8 cellular contexts compared by ENCODE assay signal in genomic region chr21:35840197-35840799, GRCh38.
A peak's percentile ranks its signal among the peaks of the same experiment; 100 is the strongest.
DNase-seq lines count a peak whose midpoint lies in the region; ATAC-seq and TF ChIP-seq lines count a peak whose summit lies in the region.

No MANE protein-coding gene starts in this region.

- no peak overlapping the region for H3K4me2 ChIP-seq in neural progenitor cell

- H3K27ac ChIP-seq in esophagus squamous epithelium (no peak overlapping the region), neural progenitor cell (no peak overlapping the region), uterus (no peak overlapping the region)

- TF ChIP-seq POLR2A in esophagus squamous epithelium (IDR thresholded peaks at IDR 0.05) = no peak
- TF ChIP-seq POLR2A in uterus (IDR thresholded peaks at IDR 0.05) = no peak

- no peak overlapping the region for H3K4me3 Mint-ChIP-seq in activated CD4-positive, alpha-beta T cell treated with anti-CD3 and anti-CD28 coated beads, Interleukin-2, amount 10 ng/mL, durations not matched to agents 24 days and 14 days
- no peak overlapping the region for H3K4me3 Mint-ChIP-seq in neural progenitor cell

- 92 to 94% methylated on average over 2 of the region's 2 CpGs for WGBS in esophagus squamous epithelium, 2 donors

- no peak overlapping the region for H3K9ac ChIP-seq in neural progenitor cell

- H3K36me3 ChIP-seq in BE2C (no peaks in the 10 kb centered on the region), H7 (replicated peaks; ENCODE audit: control insufficient read depth, insufficient read depth, low read length) (no peaks in the 10 kb centered on the region), esophagus squamous epithelium (no peaks in the 10 kb centered on the region), neural progenitor cell (no peaks in the 10 kb centered on the region), uterus (no peaks in the 10 kb centered on the region)

- no peaks in the 10 kb centered on the region for H3K9me3 Mint-ChIP-seq in activated CD4-positive, alpha-beta T cell treated with anti-CD3 and anti-CD28 coated beads, Interleukin-2, amount 10 ng/mL, durations not matched to agents 24 days and 14 days
- no peaks in the 10 kb centered on the region for H3K9me3 Mint-ChIP-seq in neural progenitor cell

- H4K20me1 ChIP-seq in neural progenitor cell (ENCODE audit: low read depth) = no peaks in the 10 kb centered on the region

- H3K4me1 Mint-ChIP-seq in activated CD4-positive, alpha-beta T cell treated with anti-CD3 and anti-CD28 coated beads, Interleukin-2, amount 10 ng/mL, durations not matched to agents 24 days and 14 days = no peaks in the 10 kb centered on the region
- H3K4me1 Mint-ChIP-seq in neural progenitor cell = peaks cover 2% of the 10 kb centered on the region

- intact Hi-C loops in activated CD4-positive, alpha-beta T cell treated with anti-CD3 and anti-CD28 coated beads, Interleukin-2, amount 10 ng/mL, durations not matched to agents 24 days and 14 days (cut with micrococcal nuclease) = loop anchor here (1.0 to 10.0 kb wide), 4 partner anchors 435 to 1147 kb away; no protein-coding TSS in a partner anchor
- intact Hi-C loops in esophagus squamous epithelium (cut with DNase I) = no loop called here
- intact Hi-C loops in uterus (cut with DNase I; ENCODE audit: low total_unique reads) = no loop called here

- TF ChIP-seq CTCF in BE2C (IDR thresholded peaks at IDR 0.05; ENCODE audit: low read depth, low read length) = peak; percentile 78
- peak; percentile 36 to 90 (median 78) for TF ChIP-seq CTCF in esophagus squamous epithelium (IDR thresholded peaks at IDR 0.05)
- peak; percentile 97 for TF ChIP-seq CTCF in neural progenitor cell (IDR thresholded peaks at IDR 0.05)
- TF ChIP-seq CTCF in uterus (IDR thresholded peaks at IDR 0.05) = peak; percentile 57 to 69 (median 61)

- DNase-seq in BE2C (peak; percentile 51), H7 (peak; percentile 35), NCI-H510A treated with DMSO at 0.1 percent for 48 hours (lab: John Stamatoyannopoulos, UW) (peak; percentile 46), esophagus squamous epithelium (lab: John Stamatoyannopoulos, UW) (no peak), neural progenitor cell (ENCODE audit: low spot score) (peak; percentile 81), uterus (peak; percentile 26 to 54)
- peak; percentile 84 for DNase-seq in activated CD4-positive, alpha-beta T cell treated with anti-CD3 and anti-CD28 coated beads, Interleukin-2, amount 10 ng/mL, durations not matched to agents 24 days and 14 days

- H2AFZ ChIP-seq in neural progenitor cell (replicated peaks) = no peak overlapping the region

- H3K27ac Mint-ChIP-seq in activated CD4-positive, alpha-beta T cell treated with anti-CD3 and anti-CD28 coated beads, Interleukin-2, amount 10 ng/mL, durations not matched to agents 24 days and 14 days = no peak overlapping the region
- H3K27ac Mint-ChIP-seq in neural progenitor cell = no peak overlapping the region

- H3K9me3 ChIP-seq in BE2C (no peaks in the 10 kb centered on the region), esophagus squamous epithelium (no peaks in the 10 kb centered on the region), neural progenitor cell (ENCODE audit: low read depth) (no peaks in the 10 kb centered on the region), uterus (no peaks in the 10 kb centered on the region)

- H3K79me2 ChIP-seq in neural progenitor cell (ENCODE audit: low read depth) = no peaks in the 10 kb centered on the region

- peaks cover 2% of the 10 kb centered on the region for H3K27me3 Mint-ChIP-seq in activated CD4-positive, alpha-beta T cell treated with anti-CD3 and anti-CD28 coated beads, Interleukin-2, amount 10 ng/mL, durations not matched to agents 24 days and 14 days
- peaks cover 5% of the 10 kb centered on the region for H3K27me3 Mint-ChIP-seq in neural progenitor cell (ENCODE audit: insufficient read depth, low read depth)

- no peaks in the 10 kb centered on the region for H3K36me3 Mint-ChIP-seq in activated CD4-positive, alpha-beta T cell treated with anti-CD3 and anti-CD28 coated beads, Interleukin-2, amount 10 ng/mL, durations not matched to agents 24 days and 14 days (ENCODE audit: low read depth)
- no peaks in the 10 kb centered on the region for H3K36me3 Mint-ChIP-seq in neural progenitor cell

- H3F3A ChIP-seq in neural progenitor cell (ENCODE audit: low read depth) = no peaks in the 10 kb centered on the region

- no peak overlapping the region for H3K4me3 ChIP-seq in BE2C (ENCODE audit: low read depth, low read length)
- H3K4me3 ChIP-seq in H7 (ENCODE audit: insufficient read depth, low read depth, low read length) = no peak overlapping the region
- H3K4me3 ChIP-seq in esophagus squamous epithelium = no peak overlapping the region
- no peak overlapping the region for H3K4me3 ChIP-seq in neural progenitor cell
- no peak overlapping the region for H3K4me3 ChIP-seq in uterus

- H3K4me1 ChIP-seq in BE2C (no peaks in the 10 kb centered on the region), esophagus squamous epithelium (peaks cover 0 to 12% (median 0%) of the 10 kb centered on the region in 3 donors), neural progenitor cell (no peaks in the 10 kb centered on the region), uterus (no peaks in the 10 kb centered on the region)

- no peak for ATAC-seq in HG02981 (IDR thresholded peaks at IDR 0.05; ENCODE audit: unreplicated experiment)

- no peaks in the 10 kb centered on the region for H3K27me3 ChIP-seq in BE2C
- H3K27me3 ChIP-seq in H7 (ENCODE audit: control insufficient read depth, insufficient read depth, low read length) = no peaks in the 10 kb centered on the region
- H3K27me3 ChIP-seq in esophagus squamous epithelium = peaks cover 0 to 4% (median 0%) of the 10 kb centered on the region in 4 donors
- H3K27me3 ChIP-seq in neural progenitor cell = no peaks in the 10 kb centered on the region
- no peaks in the 10 kb centered on the region for H3K27me3 ChIP-seq in uterus
